Comparison of ENCODE assay signal across 1 cellular context in the genomic region with DNA sequence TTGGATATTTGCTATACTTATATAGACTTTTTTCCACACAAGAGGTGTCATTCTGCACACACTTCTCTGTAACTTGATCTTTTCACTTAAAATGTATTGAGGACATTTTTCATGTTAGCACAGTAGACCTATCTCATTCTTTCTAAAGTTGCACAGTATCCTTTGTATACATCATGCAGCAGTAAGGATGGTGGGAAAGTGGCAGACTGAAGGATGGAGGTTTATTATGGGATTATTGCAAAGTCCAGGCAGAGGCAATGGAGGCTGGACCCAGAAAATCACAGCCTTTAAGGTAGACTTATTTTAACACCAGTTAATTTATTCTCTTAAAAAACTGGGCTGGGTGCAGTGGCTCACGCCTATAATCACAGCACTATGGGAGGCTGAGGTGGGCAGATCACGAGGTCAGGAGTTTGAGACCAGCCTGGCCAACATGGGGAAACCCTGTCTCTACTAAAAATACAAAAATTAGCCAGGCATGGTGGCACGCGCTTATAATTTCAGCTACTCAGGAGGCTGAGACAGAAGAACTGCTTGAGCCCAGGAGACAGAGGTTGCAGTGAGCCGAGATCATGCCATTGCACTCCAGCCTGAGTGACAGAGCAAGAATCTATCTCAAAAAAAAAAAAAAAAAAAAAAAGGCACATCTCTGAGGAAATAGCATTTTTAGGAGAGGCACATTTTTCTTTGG.
TF ChIP-seq lines count a peak whose summit lies in the region.

No MANE protein-coding gene starts in this region.

TF ChIP-seq in WTC11, 78 proteins besides CTCF, POLR2A, EP300 and RAD21:
- TF ChIP-seq, protein P1, sequence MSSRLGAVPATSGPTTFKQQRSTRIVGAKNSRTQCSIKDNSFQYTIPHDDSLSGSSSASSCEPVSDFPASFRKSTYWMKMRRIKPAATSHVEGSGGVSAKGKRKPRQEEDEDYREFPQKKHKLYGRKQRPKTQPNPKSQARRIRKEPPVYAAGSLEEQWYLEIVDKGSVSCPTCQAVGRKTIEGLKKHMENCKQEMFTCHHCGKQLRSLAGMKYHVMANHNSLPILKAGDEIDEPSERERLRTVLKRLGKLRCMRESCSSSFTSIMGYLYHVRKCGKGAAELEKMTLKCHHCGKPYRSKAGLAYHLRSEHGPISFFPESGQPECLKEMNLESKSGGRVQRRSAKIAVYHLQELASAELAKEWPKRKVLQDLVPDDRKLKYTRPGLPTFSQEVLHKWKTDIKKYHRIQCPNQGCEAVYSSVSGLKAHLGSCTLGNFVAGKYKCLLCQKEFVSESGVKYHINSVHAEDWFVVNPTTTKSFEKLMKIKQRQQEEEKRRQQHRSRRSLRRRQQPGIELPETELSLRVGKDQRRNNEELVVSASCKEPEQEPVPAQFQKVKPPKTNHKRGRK (CRISPR knock-in tag; IDR thresholded peaks at IDR 0.05; ENCODE audit: borderline replicate concordance): no peak
- TF ChIP-seq, protein P2, sequence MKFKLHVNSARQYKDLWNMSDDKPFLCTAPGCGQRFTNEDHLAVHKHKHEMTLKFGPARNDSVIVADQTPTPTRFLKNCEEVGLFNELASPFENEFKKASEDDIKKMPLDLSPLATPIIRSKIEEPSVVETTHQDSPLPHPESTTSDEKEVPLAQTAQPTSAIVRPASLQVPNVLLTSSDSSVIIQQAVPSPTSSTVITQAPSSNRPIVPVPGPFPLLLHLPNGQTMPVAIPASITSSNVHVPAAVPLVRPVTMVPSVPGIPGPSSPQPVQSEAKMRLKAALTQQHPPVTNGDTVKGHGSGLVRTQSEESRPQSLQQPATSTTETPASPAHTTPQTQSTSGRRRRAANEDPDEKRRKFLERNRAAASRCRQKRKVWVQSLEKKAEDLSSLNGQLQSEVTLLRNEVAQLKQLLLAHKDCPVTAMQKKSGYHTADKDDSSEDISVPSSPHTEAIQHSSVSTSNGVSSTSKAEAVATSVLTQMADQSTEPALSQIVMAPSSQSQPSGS (CRISPR knock-in tag; IDR thresholded peaks at IDR 0.05; ENCODE audit: borderline replicate concordance, low read depth): no peak
- no peak for TF ChIP-seq NFE2L1 (CRISPR knock-in tag; IDR thresholded peaks at IDR 0.05)
- no peak for TF ChIP-seq ZNF423 (CRISPR knock-in tag; IDR thresholded peaks at IDR 0.05)
- TF ChIP-seq, protein P3, sequence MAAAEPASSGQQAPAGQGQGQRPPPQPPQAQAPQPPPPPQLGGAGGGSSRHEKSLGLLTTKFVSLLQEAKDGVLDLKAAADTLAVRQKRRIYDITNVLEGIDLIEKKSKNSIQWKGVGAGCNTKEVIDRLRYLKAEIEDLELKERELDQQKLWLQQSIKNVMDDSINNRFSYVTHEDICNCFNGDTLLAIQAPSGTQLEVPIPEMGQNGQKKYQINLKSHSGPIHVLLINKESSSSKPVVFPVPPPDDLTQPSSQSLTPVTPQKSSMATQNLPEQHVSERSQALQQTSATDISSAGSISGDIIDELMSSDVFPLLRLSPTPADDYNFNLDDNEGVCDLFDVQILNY (CRISPR knock-in tag; IDR thresholded peaks at IDR 0.05): no peak
